20 cellular contexts compared by ENCODE assay signal in genomic region chr7:2115739-2116065, GRCh38.
A peak's percentile ranks its signal among the peaks of the same experiment; 100 is the strongest.
DNase-seq lines count a peak whose midpoint lies in the region; ATAC-seq and TF ChIP-seq lines count a peak whose summit lies in the region.
"Had no signal": no experiment of that assay in that cellular context is flagged by ENCODE, and none has a peak within 500 bp of the region (broad histone marks: within the 10 kb centered on the region; RNA-seq: fewer than 3 reads in every experiment).

No MANE protein-coding gene starts in this region.

- no peaks in the 10 kb centered on the region for H3K9me3 Mint-ChIP-seq in WTC11
- H3K9me3 Mint-ChIP-seq: activated CD8-positive, alpha-beta T cell treated with anti-CD3 and anti-CD28 coated beads for 36 hours; activated T-cell treated with anti-CD3 and anti-CD28 coated beads, Interleukin-2, amount 50 U/mL, for 4 hours; T-helper 1 cell treated with Interleukin-12 subunit alpha and Interleukin-12 subunit beta and Interleukin-4 antibody, amounts not matched to agents 30 μg/mL and 1 μg/mL, for 36 hours had no signal

- TF ChIP-seq CTCF in PC-3 (conservative IDR thresholded peaks at IDR 0.05; ENCODE audit: low read depth, low read length) (no peak), mammary epithelial cell (conservative IDR thresholded peaks at IDR 0.05 in 1 of 2, IDR thresholded peaks at IDR 0.05 in 1 of 2; ENCODE audit: extremely low read depth in 1 of 2, insufficient read depth in 1 of 2, low read depth in 1 of 2, low read length in 2 of 2) (no peak), WTC11 (IDR thresholded peaks at IDR 0.05) (no peak)

- H3K36me3 Mint-ChIP-seq in WTC11: peaks cover 6% of the 10 kb centered on the region; the same call in 1 of the 2 replicates
- H3K36me3 Mint-ChIP-seq: activated naive CD8-positive, alpha-beta T cell had no signal

- DNase-seq in PC-3: no peak
- no peak for DNase-seq in mammary epithelial cell
- no peak for DNase-seq in HT-29 (ENCODE audit: low spot score)
- DNase-seq in RPMI8226: no peak
- DNase-seq in WTC11 (ENCODE audit: low spot score): no peak
- DNase-seq: activated CD8-positive, alpha-beta T cell treated with anti-CD3 and anti-CD28 coated beads for 36 hours; activated T-cell treated with anti-CD3 and anti-CD28 coated beads, Interleukin-2, amount 50 U/mL, for 4 hours; BE2C; DMS 273 treated with DMSO at 0.1 percent for 48 hours; GDM1; stimulated activated CD4-positive, alpha-beta T cell treated with anti-CD3 and anti-CD28 coated beads, Interleukin-4, amount 100 ng/mL, for 4 hours; WERI-Rb-1 had no signal

- no peaks in the 10 kb centered on the region for H3K79me2 ChIP-seq in PC-3 (ENCODE audit: low read length)
- H3K79me2 ChIP-seq in mammary epithelial cell (ENCODE audit: insufficient read depth, low read length): peaks cover 3% of the 10 kb centered on the region

- H2AFZ ChIP-seq in PC-3 (ENCODE audit: low read length): no peak overlapping the region
- no peak overlapping the region for H2AFZ ChIP-seq in mammary epithelial cell (ENCODE audit: low read depth, low read length)

- no peaks in the 10 kb centered on the region for H4K20me1 ChIP-seq in PC-3 (ENCODE audit: low read length)
- no peaks in the 10 kb centered on the region for H4K20me1 ChIP-seq in mammary epithelial cell (ENCODE audit: insufficient read depth, low read length)

- no TSS peak for BruUV-seq in PC-3 (replicated peaks; lab: Mats Ljungman, UMichigan)
- no TSS peak for BruUV-seq in mammary epithelial cell (replicated peaks; lab: Mats Ljungman, UMichigan)

- H3K27ac Mint-ChIP-seq in WTC11: no peak overlapping the region; the same call in 1 of the 2 replicates
- H3K27ac Mint-ChIP-seq: activated CD8-positive, alpha-beta T cell treated with anti-CD3 and anti-CD28 coated beads for 36 hours; activated naive CD8-positive, alpha-beta T cell; T-helper 1 cell treated with Interleukin-12 subunit alpha and Interleukin-12 subunit beta and Interleukin-4 antibody, amounts not matched to agents 30 μg/mL and 1 μg/mL, for 36 hours had no signal

- no peak overlapping the region for H3K4me3 ChIP-seq in PC-3 (ENCODE audit: low read length)
- H3K4me3 ChIP-seq in mammary epithelial cell (replicated peaks in 1 of 3; ENCODE audit: insufficient read depth in 1 of 3, low read depth in 2 of 3, low read length in 3 of 3): no peak overlapping the region
- H3K4me3 ChIP-seq: ovary, smooth muscle cell had no signal

- H3K27ac ChIP-seq in PC-3 (ENCODE audit: low read length): peak overlapping the region; percentile 70
- no peak overlapping the region for H3K27ac ChIP-seq in mammary epithelial cell (ENCODE audit: insufficient read depth, low read depth, low read length)
- H3K27ac ChIP-seq in layer of hippocampus (ENCODE audit: low read depth, low read length): peak overlapping the region; percentile 64
- H3K27ac ChIP-seq in temporal lobe (ENCODE audit: low read depth, low read length): peak overlapping the region; percentile 69
- H3K27ac ChIP-seq: brain microvascular endothelial cell, ovary, WERI-Rb-1 had no signal

- H3K36me3 ChIP-seq in PC-3 (ENCODE audit: low read depth, low read length): no peaks in the 10 kb centered on the region
- H3K36me3 ChIP-seq in mammary epithelial cell (ENCODE audit: insufficient read depth, low read length): no peaks in the 10 kb centered on the region
- H3K36me3 ChIP-seq: BE2C, brain microvascular endothelial cell, ovary had no signal

- H3K4me1 ChIP-seq in PC-3 (ENCODE audit: insufficient read depth, low read length) (peaks cover 41% of the 10 kb centered on the region), mammary epithelial cell (ENCODE audit: insufficient read depth, low read length) (peaks cover 42% of the 10 kb centered on the region)

- intact Hi-C loops in PC-3 (cut with micrococcal nuclease): loop anchor here (2.0 kb wide), 1 partner anchor 41 kb away; no protein-coding TSS in a partner anchor
- intact Hi-C loops in mammary epithelial cell (cut with micrococcal nuclease): no loop called here

- ATAC-seq in PC-3 (no peak), WTC11 (no peak)
- ATAC-seq: activated CD8-positive, alpha-beta T cell treated with anti-CD3 and anti-CD28 coated beads for 36 hours; activated T-cell treated with anti-CD3 and anti-CD28 coated beads, Interleukin-2, amount 50 U/mL, for 4 hours; left lobe of liver had no signal

- no peaks in the 10 kb centered on the region for H3F3A ChIP-seq in PC-3 (ENCODE audit: low read length, unreplicated experiment)

- CTCF ChIA-PET in PC-3 (lab: Charles Lee): no interaction called here
- CTCF ChIA-PET in mammary epithelial cell (lab: Charles Lee; ENCODE audit: low non-redundant PET): no interaction called here
- CTCF ChIA-PET in WTC11 (lab: Charles Lee): no interaction called here

- H3K4me3 Mint-ChIP-seq in WTC11: no peak overlapping the region
- H3K4me3 Mint-ChIP-seq: activated CD8-positive, alpha-beta T cell treated with anti-CD3 and anti-CD28 coated beads for 36 hours; activated naive CD8-positive, alpha-beta T cell; activated T-cell treated with anti-CD3 and anti-CD28 coated beads, Interleukin-2, amount 50 U/mL, for 4 hours; T-helper 1 cell treated with Interleukin-12 subunit alpha and Interleukin-12 subunit beta and Interleukin-4 antibody, amounts not matched to agents 30 μg/mL and 1 μg/mL, for 36 hours had no signal

- POLR2A ChIA-PET in PC-3 (lab: Charles Lee; ENCODE audit: unreplicated experiment): no interaction called here
- POLR2A ChIA-PET in WTC11 (lab: Charles Lee): no interaction called here

- no peaks in the 10 kb centered on the region for H3K9me3 ChIP-seq in PC-3 (ENCODE audit: low read length)
- H3K9me3 ChIP-seq in mammary epithelial cell (replicated peaks; ENCODE audit: insufficient read depth, low read length): no peaks in the 10 kb centered on the region
- H3K9me3 ChIP-seq: BE2C, ovary had no signal

- dilution Hi-C loops in mammary epithelial cell (cut with HindIII; ENCODE audit: low sequenced_read_pairs): no loop called here

- no peaks in the 10 kb centered on the region for H3K9me2 ChIP-seq in PC-3 (replicated peaks; ENCODE audit: low read length)

- H3K9ac ChIP-seq in PC-3 (ENCODE audit: low read length) (peak overlapping the region; percentile 29; the same call in 1 of the 2 replicates), mammary epithelial cell (ENCODE audit: insufficient read depth, low read length) (no peak overlapping the region)

- H3K27me3 Mint-ChIP-seq in WTC11 (ENCODE audit: low read depth): no peaks in the 10 kb centered on the region; the same call in 1 of the 2 replicates
- H3K27me3 Mint-ChIP-seq: activated CD8-positive, alpha-beta T cell treated with anti-CD3 and anti-CD28 coated beads for 36 hours; activated naive CD8-positive, alpha-beta T cell had no signal

- no peaks in the 10 kb centered on the region for H3K27me3 ChIP-seq in PC-3 (ENCODE audit: low read length)
- H3K27me3 ChIP-seq in mammary epithelial cell (ENCODE audit: insufficient read depth, low read length): no peaks in the 10 kb centered on the region
- H3K27me3 ChIP-seq in layer of hippocampus (ENCODE audit: control insufficient read depth, insufficient read depth, low read length): no peaks in the 10 kb centered on the region
- H3K27me3 ChIP-seq: BE2C, brain microvascular endothelial cell, ovary had no signal

- peak overlapping the region; percentile 58; the same call in 1 of the 2 replicates for H3K4me2 ChIP-seq in PC-3 (ENCODE audit: low read length)
- H3K4me2 ChIP-seq in mammary epithelial cell (ENCODE audit: insufficient read depth, low read depth, low read length): peak overlapping the region; percentile 79
- H3K4me2 ChIP-seq: smooth muscle cell had no signal

- 84% methylated on average over 10 of the region's 14 CpGs for WGBS in mammary epithelial cell (ENCODE audit: low coverage, missing lambda C conversion rate)

- H3K4me1 Mint-ChIP-seq in WTC11: peaks cover 6% of the 10 kb centered on the region

- in situ Hi-C loops in mammary epithelial cell (cut with MboI; ENCODE audit: low sequenced_read_pairs in 2 of 2): no loop called here

TF ChIP-seq in WTC11, 78 proteins besides CTCF, POLR2A, EP300 and RAD21 (continues in another document):
- TF ChIP-seq ATF6 (CRISPR knock-in tag; IDR thresholded peaks at IDR 0.05) (no peak), TP53 (CRISPR knock-in tag; IDR thresholded peaks at IDR 0.05) (no peak), ZNF425 (CRISPR knock-in tag; conservative IDR thresholded peaks at IDR 0.05) (no peak), CREB1 (CRISPR knock-in tag; IDR thresholded peaks at IDR 0.05) (no peak), CBFB (CRISPR knock-in tag; IDR thresholded peaks at IDR 0.05; ENCODE audit: low read depth) (no peak), NFE2L1 (CRISPR knock-in tag; IDR thresholded peaks at IDR 0.05) (no peak)
